8 cellular contexts compared by ENCODE assay signal in genomic region chr1:212606042-212606733, GRCh38. TPM values are rescaled to one million over a fixed set of nuclear protein-coding genes. Genes with fewer than 3 reads are reported as not detected.
A peak's percentile ranks its signal among the peaks of the same experiment; 100 is the strongest.
DNase-seq lines count a peak whose midpoint lies in the region; ATAC-seq and TF ChIP-seq lines count a peak whose summit lies in the region.

No MANE protein-coding gene starts in this region.

- TF ChIP-seq CTCF in right lobe of liver (IDR thresholded peaks at IDR 0.05) (no peak), thyroid gland (IDR thresholded peaks at IDR 0.05) (peak in 1 of 6 experiments; percentile 9)

- peaks cover 58% of the 10 kb centered on the region for H3K27me3 Mint-ChIP-seq in activated T-cell treated with anti-CD3 and anti-CD28 coated beads, Interleukin-2, amount 50 U/mL, for 4 hours (ENCODE audit: low read depth)
- peaks cover 39% of the 10 kb centered on the region for H3K27me3 Mint-ChIP-seq in activated T-helper 17 cell treated with anti-CD3 and anti-CD28 coated beads, Interleukin-2, amount 50 U/mL, for 72 hours

- peak overlapping the region; percentile 50 to 56 (median 54) for H3K4me3 ChIP-seq in right lobe of liver
- peak overlapping the region in 2 of 3 donors; percentile 61 to 73 for H3K4me3 ChIP-seq in thyroid gland (replicated peaks in 1 of 3)

- peak overlapping the region; percentile 89 for H3K27ac Mint-ChIP-seq in activated T-helper 17 cell treated with anti-CD3 and anti-CD28 coated beads, Interleukin-2, amount 50 U/mL, for 72 hours

- no peaks in the 10 kb centered on the region for H3K27me3 ChIP-seq in right lobe of liver
- no peaks in the 10 kb centered on the region for H3K27me3 ChIP-seq in thyroid gland

- intact Hi-C loops in right lobe of liver (cut with DNase I): no loop called here
- intact Hi-C loops in thyroid gland (cut with DNase I): loop anchor here (5.0 kb wide), 2 partner anchors 49 to 129 kb away; no protein-coding TSS in a partner anchor

- TF ChIP-seq POLR2A in right lobe of liver (IDR thresholded peaks at IDR 0.05) (no peak), thyroid gland (IDR thresholded peaks at IDR 0.05) (no peak)

- peaks cover 3% of the 10 kb centered on the region for H3K36me3 Mint-ChIP-seq in activated T-cell treated with anti-CD3 and anti-CD28 coated beads, Interleukin-2, amount 50 U/mL, for 4 hours (ENCODE audit: insufficient read depth)
- H3K36me3 Mint-ChIP-seq in activated T-helper 17 cell treated with anti-CD3 and anti-CD28 coated beads, Interleukin-2, amount 50 U/mL, for 72 hours (ENCODE audit: low read depth): peaks cover 35% of the 10 kb centered on the region

- H3K4me1 ChIP-seq in right lobe of liver (peaks cover 0 to 16% (median 4%) of the 10 kb centered on the region in 4 donors), thyroid gland (peaks cover 19 to 37% of the 10 kb centered on the region in 2 donors)

- H3K36me3 ChIP-seq in right lobe of liver (no peaks in the 10 kb centered on the region), thyroid gland (no peaks in the 10 kb centered on the region)

- WGBS in right lobe of liver (ENCODE audit: insufficient coverage, low coverage, low lambda C conversion rate, missing lambda C conversion rate): 8% methylated on average over 9 of the region's 9 CpGs
- 4% methylated on average over 9 of the region's 9 CpGs for WGBS in thyroid gland, 2 donors

- peaks cover 40% of the 10 kb centered on the region for H3K4me1 Mint-ChIP-seq in activated T-cell treated with anti-CD3 and anti-CD28 coated beads, Interleukin-2, amount 50 U/mL, for 4 hours (ENCODE audit: low read depth)
- peaks cover 27% of the 10 kb centered on the region for H3K4me1 Mint-ChIP-seq in activated T-helper 17 cell treated with anti-CD3 and anti-CD28 coated beads, Interleukin-2, amount 50 U/mL, for 72 hours

- ATAC-seq in activated T-cell treated with anti-CD3 and anti-CD28 coated beads, Interleukin-2, amount 50 U/mL, for 4 hours: no peak
- ATAC-seq in activated T-helper 17 cell treated with anti-CD3 and anti-CD28 coated beads, Interleukin-2, amount 50 U/mL, for 72 hours (replicated peaks): no peak
- ATAC-seq in right lobe of liver (no peak), HG02973 (IDR thresholded peaks at IDR 0.05; ENCODE audit: unreplicated experiment) (no peak)

- H3K4me3 Mint-ChIP-seq in activated T-cell treated with anti-CD3 and anti-CD28 coated beads, Interleukin-2, amount 50 U/mL, for 4 hours: peak overlapping the region; percentile 92
- peak overlapping the region; percentile 93 for H3K4me3 Mint-ChIP-seq in activated T-helper 17 cell treated with anti-CD3 and anti-CD28 coated beads, Interleukin-2, amount 50 U/mL, for 72 hours

- DNase-seq in activated T-cell treated with anti-CD3 and anti-CD28 coated beads, Interleukin-2, amount 50 U/mL, for 4 hours: no peak
- DNase-seq in activated T-cell treated with anti-CD3 and anti-CD28 coated beads, Interleukin-2, amount 50 U/mL, for 1 hour: no peak
- DNase-seq in right lobe of liver: no peak
- peak; percentile 25 to 31 for DNase-seq in thyroid gland
- no peak for DNase-seq in stimulated activated CD4-positive, alpha-beta T cell treated with anti-CD3 and anti-CD28 coated beads, Interleukin-1b, Interleukin-23, amount 100 ng/mL, for 48 hours
- no peak for DNase-seq in HPDE6-E6E7 (ENCODE audit: extremely low spot score)

- peak overlapping the region; percentile 95 to 99 (median 99) for H3K27ac ChIP-seq in right lobe of liver
- peak overlapping the region in 2 of 3 donors; percentile 59 to 95 for H3K27ac ChIP-seq in thyroid gland

- H3K9me3 ChIP-seq in right lobe of liver (no peaks in the 10 kb centered on the region), thyroid gland (no peaks in the 10 kb centered on the region)

- H3K9me3 Mint-ChIP-seq in activated T-cell treated with anti-CD3 and anti-CD28 coated beads, Interleukin-2, amount 50 U/mL, for 4 hours: no peaks in the 10 kb centered on the region
- no peaks in the 10 kb centered on the region for H3K9me3 Mint-ChIP-seq in activated T-helper 17 cell treated with anti-CD3 and anti-CD28 coated beads, Interleukin-2, amount 50 U/mL, for 72 hours

RNA-seq across cellular contexts. Expression of gene ATF3, which starts 2.4 kb away (rescaled TPM):
- total RNA-seq in activated T-cell treated with anti-CD3 and anti-CD28 coated beads, Interleukin-2, amount 50 U/mL, for 4 hours: 10 to 100 TPM; 14.8 to 27.2 (median 16.8) TPM
- 10 to 100 TPM; 26.7 to 35.6 TPM for total RNA-seq in activated T-helper 17 cell treated with anti-CD3 and anti-CD28 coated beads, Interleukin-2, amount 50 U/mL, for 72 hours
- total RNA-seq in right lobe of liver (10 to 100 TPM in 5 of 6 experiments, 1 to 10 TPM in 1; 3.7 to 77.2 (median 15.1) TPM), thyroid gland (10 to 100 TPM in 3 of 4 donors, 1 to 10 TPM in 1; 9.2 to 21.2 (median 14.7) TPM)

Comparison
In these comparisons a context has a peak if more than half of its experiments do, and no peak if none do; other contexts are left out.
1. DNase-seq: peak in thyroid gland (2 of 2); none in activated T-cell treated with anti-CD3 and anti-CD28 coated beads, Interleukin-2, amount 50 U/mL, for 4 hours (single experiment), activated T-cell treated with anti-CD3 and anti-CD28 coated beads, Interleukin-2, amount 50 U/mL, for 1 hour (single experiment), right lobe of liver (0 of 3), stimulated activated CD4-positive, alpha-beta T cell treated with anti-CD3 and anti-CD28 coated beads, Interleukin-1b, Interleukin-23, amount 100 ng/mL, for 48 hours (single experiment) and HPDE6-E6E7 (single experiment).